Comparison of ENCODE assay signal across 1 cellular context in genomic region chr16:67249178-67249759, GRCh38.
TF ChIP-seq lines count a peak whose summit lies in the region.

No MANE protein-coding gene starts in this region.

TF ChIP-seq in WTC11, 78 proteins besides CTCF, POLR2A, EP300 and RAD21 (continued from another document):
- TF ChIP-seq E2F1 (CRISPR knock-in tag; IDR thresholded peaks at IDR 0.05) (no peak), SP1 (CRISPR knock-in tag; conservative IDR thresholded peaks at IDR 0.05) (0 out of 2 replicates have a peak, but pooled peaks have one; percentile 7), MXD4 (CRISPR knock-in tag; IDR thresholded peaks at IDR 0.05; ENCODE audit: borderline replicate concordance) (no peak), FOXK1 (CRISPR knock-in tag; IDR thresholded peaks at IDR 0.05) (0 out of 2 replicates have a peak, but pooled peaks have one; percentile 5)
- TF ChIP-seq, protein P1, sequence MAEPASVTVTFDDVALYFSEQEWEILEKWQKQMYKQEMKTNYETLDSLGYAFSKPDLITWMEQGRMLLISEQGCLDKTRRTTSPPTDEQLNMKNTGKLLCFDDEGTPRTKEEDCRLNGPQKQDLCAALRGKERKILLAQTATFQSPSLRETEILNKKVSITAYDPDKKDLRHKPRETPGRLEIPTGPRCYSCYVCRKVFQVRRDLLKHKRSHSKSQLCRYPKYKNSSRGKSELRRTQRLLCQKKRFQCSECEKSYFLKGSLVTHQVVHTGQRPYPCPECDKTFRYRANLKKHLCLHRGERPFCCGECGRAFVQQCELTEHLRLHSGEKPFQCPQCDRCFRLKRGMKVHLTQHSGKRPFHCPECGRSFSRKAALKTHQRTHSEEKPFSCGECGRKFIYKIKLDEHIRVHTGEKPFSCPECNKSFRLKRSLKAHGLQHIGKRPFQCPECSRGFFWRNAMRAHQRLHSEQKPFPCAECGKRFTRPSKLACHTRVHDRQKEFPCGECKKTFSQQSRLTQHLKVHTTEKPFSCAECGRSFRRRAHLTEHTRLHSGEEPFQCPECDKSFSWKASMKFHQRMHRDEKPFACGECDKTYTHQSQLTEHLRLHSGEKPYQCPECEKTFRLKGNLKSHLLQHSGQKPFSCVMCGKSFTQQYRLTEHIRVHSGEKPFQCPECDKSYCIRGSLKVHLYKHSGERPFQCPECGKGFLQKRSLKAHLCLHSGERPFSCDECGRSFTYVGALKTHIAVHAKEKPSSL (CRISPR knock-in tag; conservative IDR thresholded peaks at IDR 0.05), result no peak
- TF ChIP-seq, protein P2, sequence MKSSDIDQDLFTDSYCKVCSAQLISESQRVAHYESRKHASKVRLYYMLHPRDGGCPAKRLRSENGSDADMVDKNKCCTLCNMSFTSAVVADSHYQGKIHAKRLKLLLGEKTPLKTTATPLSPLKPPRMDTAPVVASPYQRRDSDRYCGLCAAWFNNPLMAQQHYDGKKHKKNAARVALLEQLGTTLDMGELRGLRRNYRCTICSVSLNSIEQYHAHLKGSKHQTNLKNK (CRISPR knock-in tag; IDR thresholded peaks at IDR 0.05), result no peak
- TF ChIP-seq, protein P3, sequence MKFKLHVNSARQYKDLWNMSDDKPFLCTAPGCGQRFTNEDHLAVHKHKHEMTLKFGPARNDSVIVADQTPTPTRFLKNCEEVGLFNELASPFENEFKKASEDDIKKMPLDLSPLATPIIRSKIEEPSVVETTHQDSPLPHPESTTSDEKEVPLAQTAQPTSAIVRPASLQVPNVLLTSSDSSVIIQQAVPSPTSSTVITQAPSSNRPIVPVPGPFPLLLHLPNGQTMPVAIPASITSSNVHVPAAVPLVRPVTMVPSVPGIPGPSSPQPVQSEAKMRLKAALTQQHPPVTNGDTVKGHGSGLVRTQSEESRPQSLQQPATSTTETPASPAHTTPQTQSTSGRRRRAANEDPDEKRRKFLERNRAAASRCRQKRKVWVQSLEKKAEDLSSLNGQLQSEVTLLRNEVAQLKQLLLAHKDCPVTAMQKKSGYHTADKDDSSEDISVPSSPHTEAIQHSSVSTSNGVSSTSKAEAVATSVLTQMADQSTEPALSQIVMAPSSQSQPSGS (CRISPR knock-in tag; IDR thresholded peaks at IDR 0.05; ENCODE audit: borderline replicate concordance, low read depth), result no peak
